ENCODE assay signal across 18 cellular contexts in genomic region chr1:245201827-245202226, GRCh38. TPM values are rescaled to one million over a fixed set of nuclear protein-coding genes. Genes with fewer than 3 reads are reported as not detected.
A peak's percentile ranks its signal among the peaks of the same experiment; 100 is the strongest.
DNase-seq lines count a peak whose midpoint lies in the region; ATAC-seq and TF ChIP-seq lines count a peak whose summit lies in the region.
"Had no signal": no experiment of that assay in that cellular context is flagged by ENCODE, and none has a peak within 500 bp of the region (broad histone marks: within the 10 kb centered on the region; RNA-seq: fewer than 3 reads in every experiment).

No MANE protein-coding gene starts in this region.

- WGBS in stomach, 5 donors: 70 to 76% (median 75%) methylated on average over 5 of the region's 5 CpGs

- H3K27ac ChIP-seq in stomach: no peak overlapping the region
- H3K27ac ChIP-seq: SJCRH30 had no signal

- H3K4me3 Mint-ChIP-seq in chondrocyte (ENCODE audit: unreplicated experiment) (no peak overlapping the region), mesothelial cell of epicardium (no peak overlapping the region)
- H3K4me3 Mint-ChIP-seq: CD4-positive, alpha-beta T cell had no signal

- TF ChIP-seq CTCF in chondrocyte (IDR thresholded peaks at IDR 0.05) (no peak), mesothelial cell of epicardium (IDR thresholded peaks at IDR 0.05; ENCODE audit: unreplicated experiment) (no peak), stomach (IDR thresholded peaks at IDR 0.05) (no peak)

- TF ChIP-seq POLR2A in stomach (IDR thresholded peaks at IDR 0.05): no peak

- no peak overlapping the region for H3K4me3 ChIP-seq in stomach
- H3K4me3 ChIP-seq: SJCRH30 had no signal

- TF ChIP-seq EP300 in stomach (IDR thresholded peaks at IDR 0.05): no peak

- H3K9me3 ChIP-seq in stomach: peaks cover 8 to 12% (median 11%) of the 10 kb centered on the region in 4 donors

- peak overlapping the region; percentile 14 for H3K27ac Mint-ChIP-seq in chondrocyte (ENCODE audit: unreplicated experiment)
- H3K27ac Mint-ChIP-seq in mesothelial cell of epicardium: peak overlapping the region; percentile 15
- H3K27ac Mint-ChIP-seq: CD4-positive, alpha-beta T cell had no signal

- H3K4me1 ChIP-seq in stomach: peaks cover 0 to 5% (median 0%) of the 10 kb centered on the region in 4 donors
- H3K4me1 ChIP-seq: SJCRH30 had no signal

- peaks cover 4% of the 10 kb centered on the region for H3K9me3 Mint-ChIP-seq in chondrocyte (ENCODE audit: low read depth)
- H3K9me3 Mint-ChIP-seq in mesothelial cell of epicardium: peaks cover 6% of the 10 kb centered on the region

- peaks cover 8% of the 10 kb centered on the region for H3K36me3 Mint-ChIP-seq in chondrocyte (ENCODE audit: low read depth)
- H3K36me3 Mint-ChIP-seq in mesothelial cell of epicardium: peaks cover 12% of the 10 kb centered on the region

- DNase-seq in COLO829 (ENCODE audit: low spot score) (peak; percentile 21), NCI-H2227 treated with DMSO at 0.1 percent for 48 hours (lab: John Stamatoyannopoulos, UW) (peak; percentile 84), chondrocyte (ENCODE audit: low spot score) (no peak), mesothelial cell of epicardium (ENCODE audit: low spot score in 2 of 2, unreplicated experiment in 2 of 2) (no peak), stomach (no peak), COLO668 (lab: John Stamatoyannopoulos, UW; ENCODE audit: unreplicated experiment) (no peak), NAMALWA (ENCODE audit: low spot score) (no peak)
- DNase-seq: CD4-positive, alpha-beta T cell; DMS79 treated with DMSO at 0.1 percent for 48 hours; KG1; NCI-H1105; NCI-H1694; NCI-H226; NCI-H526 treated with DMSO at 0.1 percent for 48 hours; SJCRH30 had no signal

- no peaks in the 10 kb centered on the region for H3K27me3 ChIP-seq in stomach
- H3K27me3 ChIP-seq: SJCRH30 had no signal

- intact Hi-C loops in stomach (cut with DNase I; ENCODE audit: low total_unique reads): no loop called here

- no peak for ATAC-seq in HG03159 (IDR thresholded peaks at IDR 0.05; ENCODE audit: unreplicated experiment)
- ATAC-seq: HepG2 had no signal

- H3K36me3 ChIP-seq in stomach: no peaks in the 10 kb centered on the region

- peaks cover 32% of the 10 kb centered on the region for H3K4me1 Mint-ChIP-seq in chondrocyte (ENCODE audit: low read depth)
- H3K4me1 Mint-ChIP-seq in mesothelial cell of epicardium: peaks cover 21% of the 10 kb centered on the region

- no peaks in the 10 kb centered on the region for H3K27me3 Mint-ChIP-seq in chondrocyte (ENCODE audit: low read depth)
- H3K27me3 Mint-ChIP-seq in mesothelial cell of epicardium (ENCODE audit: low read depth): no peaks in the 10 kb centered on the region

RNA-seq across cellular contexts. Expression of gene KIF26B, which starts 47.0 kb away (rescaled TPM):
- 32.7 to 47.0 TPM (median 46.0 TPM) in 3 replicates for total RNA-seq in chondrocyte
- total RNA-seq in mesothelial cell of epicardium: 63.3 to 69.7 TPM (median 64.9 TPM) in 3 replicates
- total RNA-seq in stomach: 1 to 10 TPM in 3 of 5 donors, under 1 TPM in 1, not detected in 1; 0.89 to 3.2 (median 2.1) TPM
- polyA plus RNA-seq in stomach: under 1 TPM; 0.15 to 0.56 (median 0.33) TPM
- total RNA-seq: OCI-LY7 had no signal

Comparison
In these comparisons a context has a peak if more than half of its experiments do, and no peak if none do; other contexts are left out.
1. DNase-seq: peak in COLO829 (single experiment) and NCI-H2227 treated with DMSO at 0.1 percent for 48 hours (single experiment); none in chondrocyte (single experiment), mesothelial cell of epicardium (0 of 2), stomach (single experiment), COLO668 (single experiment) and NAMALWA (single experiment).